Comparison of ENCODE assay signal across 29 cellular contexts in genomic region chr16:622920-623280, GRCh38. TPM values are rescaled to one million over a fixed set of nuclear protein-coding genes. Genes with fewer than 3 reads are reported as not detected.
DNase-seq lines count a peak whose midpoint lies in the region; ATAC-seq, FAIRE-seq and TF ChIP-seq lines count a peak whose summit lies in the region.
"Had no signal": no experiment of that assay in that cellular context is flagged by ENCODE, and none has a peak within 500 bp of the region (broad histone marks: within the 10 kb centered on the region; RNA-seq: fewer than 3 reads in every experiment).

No MANE protein-coding gene starts in this region.

- H3K56ac ChIP-seq in H9 (ENCODE audit: insufficient read length, low read depth, low read length) = no peak overlapping the region

- H3K23me2 ChIP-seq in H9 (ENCODE audit: insufficient read length, low read depth, low read length, poor library complexity, severe bottlenecking) = no peaks in the 10 kb centered on the region

- no peak overlapping the region for H3T11ph ChIP-seq in H9 (ENCODE audit: low read length)

- H4K20me1 ChIP-seq in H9 (ENCODE audit: control insufficient read depth, insufficient read depth, insufficient read length) (no peaks in the 10 kb centered on the region), keratinocyte (ENCODE audit: control insufficient read depth, extremely low read depth, insufficient read depth, low read length) (peaks cover 11% of the 10 kb centered on the region)

- dilution Hi-C loops in keratinocyte (cut with MboI; ENCODE audit: extremely low pct_ligation_motif_present, low sequenced_read_pairs) = no loop called here

- H3K27ac Mint-ChIP-seq in H9 = 0 out of 7 replicates have a peak overlapping the region, but pooled peaks of 1 of the 3 experiments have one; percentile 32
- no peak overlapping the region for H3K27ac Mint-ChIP-seq in WTC11
- H3K27ac Mint-ChIP-seq: activated CD8-positive, alpha-beta T cell treated with anti-CD3 and anti-CD28 coated beads for 36 hours; activated T-helper 2 cell treated with anti-CD3 and anti-CD28 coated beads, Interferon-gamma antibody, Interleukin-2, Interleukin-4, amounts not matched to agents 10 μg/mL and 5 μg/mL and 100 μg/mL, durations not matched to agents 14 hours and 24 hours and 36 hours; immature natural killer cell; mesothelial cell of epicardium; naive thymus-derived CD4-positive, alpha-beta T cell had no signal

- peaks cover 2 to 3% of the 10 kb centered on the region in 2 experiments for H3K36me3 ChIP-seq in keratinocyte (ENCODE audit: control insufficient read depth in 2 of 2, extremely low read depth in 1 of 2, insufficient read depth in 2 of 2, low read length in 2 of 2)
- H3K36me3 ChIP-seq in upper lobe of left lung = peaks cover 9 to 38% (median 26%) of the 10 kb centered on the region in 4 donors
- H3K36me3 ChIP-seq in gastroesophageal sphincter = peaks cover 0 to 44% of the 10 kb centered on the region in 2 donors

- H3K36me3 Mint-ChIP-seq in H9 (ENCODE audit: insufficient read depth in 1 of 3, low read depth in 3 of 3) (peaks cover 0 to 10% (median 0%) of the 10 kb centered on the region in 3 experiments; a peak in 3 of 7 replicates), WTC11 (peaks cover 3% of the 10 kb centered on the region; the same call in 1 of the 2 replicates)
- H3K36me3 Mint-ChIP-seq: activated naive CD4-positive, alpha-beta T cell treated with anti-CD3 and anti-CD28 coated beads, Interleukin-2, amount 50 U/mL, for 72 hours; immature natural killer cell; mesothelial cell of epicardium had no signal

- H3K27me3 ChIP-seq in H9 (ENCODE audit: insufficient read depth, low read length) (no peaks in the 10 kb centered on the region), keratinocyte (ENCODE audit: control insufficient read depth, extremely low read depth, insufficient read depth, low read length) (peaks cover 21% of the 10 kb centered on the region), upper lobe of left lung (no peaks in the 10 kb centered on the region), gastroesophageal sphincter (no peaks in the 10 kb centered on the region)
- H3K27me3 ChIP-seq: BLaER1 treated with 17β-estradiol and CSF1 and Interleukin-3, amounts not matched to agents 10 nM and 100 nM; left lung; MG63 had no signal

- no peak overlapping the region for H2BK5ac ChIP-seq in H9 (ENCODE audit: insufficient read length, low read length)

- H3K79me2 ChIP-seq in H9 (ENCODE audit: insufficient read depth, low read length) (no peaks in the 10 kb centered on the region), keratinocyte (ENCODE audit: control insufficient read depth, insufficient read depth, low read length) (no peaks in the 10 kb centered on the region)

- H2AK5ac ChIP-seq in H9 (ENCODE audit: insufficient read length, low read length) = no peak overlapping the region

- H3K4me3 Mint-ChIP-seq in H9 (no peak overlapping the region), WTC11 (no peak overlapping the region)
- H3K4me3 Mint-ChIP-seq: activated CD8-positive, alpha-beta T cell treated with anti-CD3 and anti-CD28 coated beads for 36 hours; immature natural killer cell; mesothelial cell of epicardium; naive thymus-derived CD4-positive, alpha-beta T cell had no signal

- POLR2A ChIA-PET in WTC11 (lab: Charles Lee) = interaction anchor here (1.4 kb wide), 1 partner anchor 13 kb away, joined by 3 read pairs; the partner anchor contains the start of gene METTL26

- H2BK12ac ChIP-seq in H9 (ENCODE audit: insufficient read length, low read depth, low read length) = no peak overlapping the region

- no peak overlapping the region for H3K23ac ChIP-seq in H9 (ENCODE audit: insufficient read length, low read depth, low read length)

- no peak overlapping the region for H3K9ac ChIP-seq in H9 (ENCODE audit: extremely low read depth, insufficient read length, low read length)
- peak overlapping the region; percentile 22 for H3K9ac ChIP-seq in keratinocyte (ENCODE audit: control insufficient read depth, extremely low read depth, insufficient read depth, low read length)
- H3K9ac ChIP-seq: BLaER1 treated with 17β-estradiol and CSF1 and Interleukin-3, amounts not matched to agents 10 nM and 100 nM had no signal

- H3K4ac ChIP-seq in H9 (ENCODE audit: low read depth, low read length) = no peak overlapping the region

- DNase-seq in H9 = peak; percentile 43
- no peak for DNase-seq in WTC11 (ENCODE audit: low spot score)
- DNase-seq in keratinocyte (ENCODE audit: low read depth, low spot score) = no peak
- DNase-seq in upper lobe of left lung = peak in 1 of 2 donors; percentile 72
- DNase-seq: activated CD4-positive, alpha-beta T cell treated with anti-CD3 and anti-CD28 coated beads for 1 hour; activated CD8-positive, alpha-beta T cell treated with anti-CD3 and anti-CD28 coated beads for 36 hours; aorta; GDM1; hippocampal formation; immature natural killer cell; MG63; naive thymus-derived CD4-positive, alpha-beta T cell; NCI-H1417; NCI-H2029 treated with DMSO at 0.1 percent for 48 hours; NCI-H2227 treated with DMSO at 0.1 percent for 48 hours; NCI-H748 treated with DMSO at 0.1 percent for 48 hours; occipital lobe; stimulated activated naive CD8-positive, alpha-beta T cell treated with anti-CD3 and anti-CD28 coated beads, Interleukin-15, Interleukin-2, amounts not matched to agents 100 U/mL and 50 U/mL, for 24 hours; T-helper 2 cell had no signal

- no peak overlapping the region for H4K5ac ChIP-seq in H9 (ENCODE audit: insufficient read length, low read depth, low read length)

- H3K4me1 ChIP-seq in H9 (ENCODE audit: insufficient read depth, low read length) (no peaks in the 10 kb centered on the region; the same call in 1 of the 2 replicates), keratinocyte (ENCODE audit: control insufficient read depth, extremely low read depth, insufficient read depth, low read length) (peaks cover 32% of the 10 kb centered on the region), upper lobe of left lung (peaks cover 0 to 45% (median 33%) of the 10 kb centered on the region in 4 donors), gastroesophageal sphincter (peaks cover 0 to 13% (median 0%) of the 10 kb centered on the region in 3 donors)

- no peaks in the 10 kb centered on the region for H3K9me1 ChIP-seq in keratinocyte (ENCODE audit: control insufficient read depth, extremely low read depth, insufficient read depth, low read length)

- no peak overlapping the region for H3K4me2 ChIP-seq in H9 (ENCODE audit: insufficient read depth, insufficient read length, low read length)
- H3K4me2 ChIP-seq in keratinocyte (ENCODE audit: control insufficient read depth, extremely low read depth, insufficient read depth, low read depth, low read length) = peak overlapping the region; percentile 84

- no peak for FAIRE-seq in keratinocyte (lab: Jason Lieb, UNC)

- no CpG with 5 or more reads among the region's 17 CpGs for WGBS in H9 (ENCODE audit: extremely low coverage, insufficient read length, low lambda C conversion rate)
- WGBS in upper lobe of left lung, 2 donors = 91 to 92% methylated on average over 13 to 17 of the region's 17 CpGs
- 89 to 100% methylated on average over 3 to 5 of the region's 17 CpGs for WGBS in gastroesophageal sphincter (ENCODE audit: low coverage in 1 of 2), 2 donors

- TF ChIP-seq POLR2A in upper lobe of left lung (IDR thresholded peaks at IDR 0.05) (no peak), gastroesophageal sphincter (IDR thresholded peaks at IDR 0.05) (no peak)

- CTCF ChIA-PET in WTC11 (lab: Charles Lee) = interaction anchor here (0.8 to 2.4 kb wide), 6 partner anchors 15 to 44 kb away, joined by 3 to 21 read pairs (median 8); no protein-coding TSS in a partner anchor

- H3K9me3 Mint-ChIP-seq in H9 (no peaks in the 10 kb centered on the region), WTC11 (no peaks in the 10 kb centered on the region)
- H3K9me3 Mint-ChIP-seq: activated CD8-positive, alpha-beta T cell treated with anti-CD3 and anti-CD28 coated beads for 36 hours; activated naive CD4-positive, alpha-beta T cell treated with anti-CD3 and anti-CD28 coated beads, Interleukin-2, amount 50 U/mL, for 72 hours; activated T-helper 2 cell treated with anti-CD3 and anti-CD28 coated beads, Interferon-gamma antibody, Interleukin-2, Interleukin-4, amounts not matched to agents 10 μg/mL and 5 μg/mL and 100 μg/mL, durations not matched to agents 14 hours and 24 hours and 36 hours; immature natural killer cell; mesothelial cell of epicardium; naive thymus-derived CD4-positive, alpha-beta T cell had no signal

- H3K18ac ChIP-seq in H9 (ENCODE audit: insufficient read length, low read depth, low read length) = no peak overlapping the region

- H3K79me1 ChIP-seq in H9 (ENCODE audit: insufficient read depth, low read depth, low read length, poor library complexity, severe bottlenecking) = no peaks in the 10 kb centered on the region

- H3K27ac ChIP-seq in H9 (ENCODE audit: insufficient read length, low read depth, low read length) = no peak overlapping the region
- H3K27ac ChIP-seq in keratinocyte (ENCODE audit: control insufficient read depth, insufficient read depth, low read length) = no peak overlapping the region
- H3K27ac ChIP-seq in upper lobe of left lung = peak overlapping the region; percentile 35 to 64 (median 48)
- peak overlapping the region in 2 of 4 donors; percentile 50 to 55 for H3K27ac ChIP-seq in gastroesophageal sphincter
- H3K27ac ChIP-seq: BLaER1 treated with 17β-estradiol and CSF1 and Interleukin-3, amounts not matched to agents 10 nM and 100 nM; left lung; thoracic aorta had no signal

- H3K27me3 Mint-ChIP-seq in H9 (ENCODE audit: low read depth) (no peaks in the 10 kb centered on the region), WTC11 (ENCODE audit: low read depth) (no peaks in the 10 kb centered on the region)
- H3K27me3 Mint-ChIP-seq: activated CD8-positive, alpha-beta T cell treated with anti-CD3 and anti-CD28 coated beads for 36 hours; naive thymus-derived CD4-positive, alpha-beta T cell had no signal

- peak overlapping the region in 1 of 3 experiments; percentile 32 for H3K4me3 ChIP-seq in keratinocyte (ENCODE audit: control insufficient read depth in 2 of 3, extremely low read depth in 1 of 3, insufficient read depth in 2 of 3, low read depth in 1 of 3, low read length in 3 of 3)
- H3K4me3 ChIP-seq in upper lobe of left lung = no peak overlapping the region
- no peak overlapping the region for H3K4me3 ChIP-seq in gastroesophageal sphincter
- H3K4me3 ChIP-seq: BLaER1 treated with 17β-estradiol and CSF1 and Interleukin-3, amounts not matched to agents 10 nM and 100 nM; left lung; MG63; thoracic aorta had no signal

- no peak overlapping the region for H3K14ac ChIP-seq in H9 (ENCODE audit: insufficient read depth, low read length)

- H3K4me1 Mint-ChIP-seq in H9 = peaks cover 16 to 34% of the 10 kb centered on the region in 2 experiments
- peaks cover 26% of the 10 kb centered on the region for H3K4me1 Mint-ChIP-seq in WTC11

- no peak overlapping the region for H2BK120ac ChIP-seq in H9 (ENCODE audit: low read depth, low read length, poor library complexity, severe bottlenecking)

- ATAC-seq in WTC11 = peak; percentile 21; the same call in 1 of the 2 replicates
- ATAC-seq in upper lobe of left lung (ENCODE audit: low FRiP score in 2 of 2) = no peak
- ATAC-seq in gastroesophageal sphincter = no peak
- ATAC-seq in HG03460 (IDR thresholded peaks at IDR 0.05; ENCODE audit: unreplicated experiment) = no peak
- ATAC-seq in GM21529 (IDR thresholded peaks at IDR 0.05; ENCODE audit: unreplicated experiment) = no peak
- ATAC-seq: activated CD8-positive, alpha-beta T cell treated with anti-CD3 and anti-CD28 coated beads for 36 hours; activated naive CD4-positive, alpha-beta T cell treated with anti-CD3 and anti-CD28 coated beads, Interleukin-2, amount 50 U/mL, for 72 hours; naive thymus-derived CD4-positive, alpha-beta T cell; SK-N-SH treated with all-trans-retinoic acid at 6 μM for 48 hours had no signal

- H4K8ac ChIP-seq in H9 (replicated peaks; ENCODE audit: insufficient read length, low read depth, low read length) = no peak overlapping the region

- H2BK15ac ChIP-seq in H9 (ENCODE audit: low read depth, low read length) = no peak overlapping the region

- H3K9me3 ChIP-seq in H9 (ENCODE audit: control insufficient read depth, low read depth, low read length) (no peaks in the 10 kb centered on the region), keratinocyte (ENCODE audit: control insufficient read depth, low read depth, low read length) (no peaks in the 10 kb centered on the region), upper lobe of left lung (no peaks in the 10 kb centered on the region), gastroesophageal sphincter (no peaks in the 10 kb centered on the region)
- H3K9me3 ChIP-seq: BLaER1 treated with 17β-estradiol and CSF1 and Interleukin-3, amounts not matched to agents 10 nM and 100 nM; left lung; MG63; thoracic aorta had no signal

- H2AFZ ChIP-seq in H9 (ENCODE audit: low read length) (no peak overlapping the region), keratinocyte (ENCODE audit: control insufficient read depth, low read length) (no peak overlapping the region)

- no peak for TF ChIP-seq CTCF in H9 (conservative IDR thresholded peaks at IDR 0.05)
- TF ChIP-seq CTCF in WTC11 (IDR thresholded peaks at IDR 0.05) = no peak
- TF ChIP-seq CTCF in keratinocyte (optimal IDR thresholded peaks at IDR 0.05 in 1 of 3, IDR thresholded peaks at IDR 0.05 in 1 of 3, conservative IDR thresholded peaks at IDR 0.05 in 1 of 3; ENCODE audit: extremely low read depth in 1 of 3, insufficient read depth in 2 of 3, low read length in 3 of 3) = no peak
- TF ChIP-seq CTCF in upper lobe of left lung (IDR thresholded peaks at IDR 0.05) = no peak
- no peak for TF ChIP-seq CTCF in gastroesophageal sphincter (IDR thresholded peaks at IDR 0.05)

- H4K91ac ChIP-seq in H9 (ENCODE audit: insufficient read length, low read depth, low read length) = no peak overlapping the region

- TF ChIP-seq EP300 in upper lobe of left lung (IDR thresholded peaks at IDR 0.05) (no peak), gastroesophageal sphincter (IDR thresholded peaks at IDR 0.05) (no peak)

- H2BK20ac ChIP-seq in H9 (ENCODE audit: low read depth, low read length, poor library complexity, severe bottlenecking) = no peak overlapping the region

RNA-seq across cellular contexts. Expression of gene WFIKKN1, which starts 7.9 kb away (rescaled TPM):
- total RNA-seq in H9 (2021) (8.3 and 8.7 TPM in 2 replicates), WTC11 (2021) (12.3 to 18.6 TPM (median 17.3 TPM) in 3 replicates), upper lobe of left lung (10 to 100 TPM in 1 of 6 donors, 1 to 10 TPM in 5; 1.7 to 16.8 (median 5.8) TPM), gastroesophageal sphincter (under 1 TPM in 3 of 4 donors, not detected in 1; 0.17 to 0.93 (median 0.35) TPM)
- polyA plus RNA-seq in keratinocyte = 0.01 to 0.04 TPM in 2 of 3 replicates, not detected in the other
- polyA plus RNA-seq in keratinocyte (2011; ENCODE audit: low read depth) = 0.12 TPM
- polyA plus RNA-seq in keratinocyte (2011; cell fraction: cytosol; rRNA removed) = 0.01 and 0.03 TPM in 2 replicates
- 0.12 and 0.17 TPM in 2 replicates for polyA plus RNA-seq in keratinocyte (2011; cell fraction: nucleus; rRNA removed)
- 0.03 and 0.47 TPM in 2 replicates for polyA plus RNA-seq in keratinocyte (2012; ENCODE audit: low replicate concordance)
- 0.10 TPM in 1 of 3 replicates, not detected in the others for polyA minus RNA-seq in keratinocyte
- not detected for polyA minus RNA-seq in keratinocyte (2011; cell fraction: cytosol; rRNA and poly(A)+ RNA removed)
- polyA minus RNA-seq in keratinocyte (2011; cell fraction: nucleus; rRNA and poly(A)+ RNA removed) = 0.31 and 0.42 TPM in 2 replicates
- polyA plus RNA-seq: naive thymus-derived CD4-positive, alpha-beta T cell had no signal

RNA-seq across cellular contexts. Expression of gene METTL26, which starts 13.2 kb away (rescaled TPM):
- 108 and 109 TPM in 2 replicates for total RNA-seq in H9 (2021)
- total RNA-seq in WTC11 (2021) = 115 to 121 TPM (median 115 TPM) in 3 replicates
- polyA plus RNA-seq in keratinocyte = 46.9 to 65.8 TPM (median 49.4 TPM) in 3 replicates
- polyA plus RNA-seq in keratinocyte (2011; ENCODE audit: low read depth) = 4.3 TPM
- 33.1 and 62.1 TPM in 2 replicates for polyA plus RNA-seq in keratinocyte (2011; cell fraction: cytosol; rRNA removed)
- polyA plus RNA-seq in keratinocyte (2011; cell fraction: nucleus; rRNA removed) = 26.6 and 41.1 TPM in 2 replicates
- 49.5 and 75.8 TPM in 2 replicates for polyA plus RNA-seq in keratinocyte (2012; ENCODE audit: low replicate concordance)
- 13.4 to 34.2 TPM (median 25.4 TPM) in 3 replicates for polyA minus RNA-seq in keratinocyte
- polyA minus RNA-seq in keratinocyte (2011; cell fraction: cytosol; rRNA and poly(A)+ RNA removed) = 109 TPM
- polyA minus RNA-seq in keratinocyte (2011; cell fraction: nucleus; rRNA and poly(A)+ RNA removed) = 10.2 and 15.6 TPM in 2 replicates
- 100 to 1,000 TPM in 4 of 6 donors, 10 to 100 TPM in 2; 69.5 to 210 (median 111) TPM for total RNA-seq in upper lobe of left lung
- total RNA-seq in gastroesophageal sphincter = 100 to 1,000 TPM in 3 of 4 donors, 10 to 100 TPM in 1; 94.8 to 146 (median 112) TPM

RNA-seq across cellular contexts. Expression of gene MCRIP2, which starts 18.7 kb away (rescaled TPM):
- 50.5 and 52.5 TPM in 2 replicates for total RNA-seq in H9 (2021)
- total RNA-seq in WTC11 (2021) = 63.3 to 76.0 TPM (median 66.7 TPM) in 3 replicates
- 5.9 to 14.5 TPM (median 8.1 TPM) in 3 replicates for polyA plus RNA-seq in keratinocyte
- 1.1 TPM for polyA plus RNA-seq in keratinocyte (2011; ENCODE audit: low read depth)
- polyA plus RNA-seq in keratinocyte (2011; cell fraction: cytosol; rRNA removed) = 5.4 and 16.2 TPM in 2 replicates
- 6.7 and 7.0 TPM in 2 replicates for polyA plus RNA-seq in keratinocyte (2011; cell fraction: nucleus; rRNA removed)
- polyA plus RNA-seq in keratinocyte (2012; ENCODE audit: low replicate concordance) = 9.7 and 15.6 TPM in 2 replicates
- polyA minus RNA-seq in keratinocyte = 1.9 to 3.7 TPM (median 2.8 TPM) in 3 replicates
- 34.0 TPM for polyA minus RNA-seq in keratinocyte (2011; cell fraction: cytosol; rRNA and poly(A)+ RNA removed)
- 4.3 and 4.9 TPM in 2 replicates for polyA minus RNA-seq in keratinocyte (2011; cell fraction: nucleus; rRNA and poly(A)+ RNA removed)
- 10 to 100 TPM; 34.9 to 85.7 (median 53.3) TPM for total RNA-seq in upper lobe of left lung
- total RNA-seq in gastroesophageal sphincter = 10 to 100 TPM; 25.4 to 70.0 (median 51.9) TPM

RNA-seq across cellular contexts. Expression of gene WDR90, which starts 26.3 kb away (rescaled TPM):
- total RNA-seq in H9 (2021) (61.8 and 68.2 TPM in 2 replicates), WTC11 (2021) (66.2 to 75.8 TPM (median 69.6 TPM) in 3 replicates), upper lobe of left lung (100 to 1,000 TPM in 1 of 6 donors, 10 to 100 TPM in 5; 18.8 to 174 (median 34.1) TPM), gastroesophageal sphincter (10 to 100 TPM in 3 of 4 donors, 1 to 10 TPM in 1; 8.5 to 21.2 (median 16.8) TPM)
- polyA plus RNA-seq in keratinocyte = 5.9 to 9.2 TPM (median 8.2 TPM) in 3 replicates
- 1.7 TPM for polyA plus RNA-seq in keratinocyte (2011; ENCODE audit: low read depth)
- polyA plus RNA-seq in keratinocyte (2011; cell fraction: cytosol; rRNA removed) = 0.96 and 2.7 TPM in 2 replicates
- 40.1 and 49.6 TPM in 2 replicates for polyA plus RNA-seq in keratinocyte (2011; cell fraction: nucleus; rRNA removed)
- 8.4 and 10.3 TPM in 2 replicates for polyA plus RNA-seq in keratinocyte (2012; ENCODE audit: low replicate concordance)
- polyA minus RNA-seq in keratinocyte = 5.4 to 10.3 TPM (median 6.6 TPM) in 3 replicates
- 10.2 TPM for polyA minus RNA-seq in keratinocyte (2011; cell fraction: cytosol; rRNA and poly(A)+ RNA removed)
- polyA minus RNA-seq in keratinocyte (2011; cell fraction: nucleus; rRNA and poly(A)+ RNA removed) = 13.1 and 17.9 TPM in 2 replicates

RNA-seq across cellular contexts. Expression of gene RAB40C, which starts 33.0 kb away (rescaled TPM):
- total RNA-seq in H9 (2021) (19.1 and 20.4 TPM in 2 replicates), WTC11 (2021) (22.5 to 28.0 TPM (median 26.2 TPM) in 3 replicates), upper lobe of left lung (100 to 1,000 TPM in 1 of 6 donors, 10 to 100 TPM in 5; 40.5 to 101 (median 61.5) TPM), gastroesophageal sphincter (10 to 100 TPM; 17.7 to 28.3 (median 22.1) TPM)
- polyA plus RNA-seq in keratinocyte = 4.0 to 12.3 TPM (median 4.2 TPM) in 3 replicates
- polyA plus RNA-seq in keratinocyte (2011; ENCODE audit: low read depth) = 10.9 TPM
- polyA plus RNA-seq in keratinocyte (2011; cell fraction: cytosol; rRNA removed) = 3.5 and 6.7 TPM in 2 replicates
- polyA plus RNA-seq in keratinocyte (2011; cell fraction: nucleus; rRNA removed) = 9.1 and 12.6 TPM in 2 replicates
- polyA plus RNA-seq in keratinocyte (2012; ENCODE audit: low replicate concordance) = 7.9 and 15.8 TPM in 2 replicates
- 5.0 to 15.4 TPM (median 6.5 TPM) in 3 replicates for polyA minus RNA-seq in keratinocyte
- polyA minus RNA-seq in keratinocyte (2011; cell fraction: cytosol; rRNA and poly(A)+ RNA removed) = 13.2 TPM
- polyA minus RNA-seq in keratinocyte (2011; cell fraction: nucleus; rRNA and poly(A)+ RNA removed) = 7.1 and 12.4 TPM in 2 replicates

Comparison
In these comparisons a context has a peak if more than half of its experiments do, and no peak if none do; other contexts are left out.
1. H3K27ac ChIP-seq: peak in upper lobe of left lung (4 of 4); none in H9 (single experiment) and keratinocyte (single experiment).